Comparison of ENCODE assay signal across 15 cellular contexts in the genomic region with DNA sequence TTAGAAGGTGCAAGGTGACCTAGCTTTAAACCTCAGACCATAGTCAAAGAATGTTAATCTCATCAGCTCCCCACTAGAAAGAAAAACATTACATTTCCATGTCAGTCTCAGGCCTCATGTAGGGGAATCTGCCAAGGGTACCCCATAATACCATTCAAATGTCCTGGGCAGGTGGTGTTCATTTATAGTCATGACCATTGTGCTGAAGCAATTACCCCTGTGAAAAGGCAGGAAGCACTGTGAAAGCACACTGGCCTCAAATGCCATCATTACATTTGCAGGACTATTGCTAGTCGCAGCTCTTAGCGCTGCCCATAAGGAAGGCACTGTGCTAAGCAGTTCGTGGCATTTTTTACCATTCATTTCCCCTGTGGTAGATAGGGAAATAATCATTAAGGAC.
"Had no signal": no experiment of that assay in that cellular context is flagged by ENCODE, and none has a peak within 500 bp of the region (broad histone marks: within the 10 kb centered on the region; RNA-seq: fewer than 3 reads in every experiment).

No MANE protein-coding gene starts in this region.

- H3K27me3 Mint-ChIP-seq: activated CD4-positive, alpha-beta memory T cell treated with anti-CD3 and anti-CD28 coated beads for 36 hours; activated CD8-positive, alpha-beta memory T cell treated with anti-CD3 and anti-CD28 coated beads, Interleukin-2, amount 10 ng/mL, durations not matched to agents 7 days and 5 days; activated naive CD4-positive, alpha-beta T cell treated with anti-CD3 and anti-CD28 coated beads, Interleukin-2, amount 10 ng/mL, durations not matched to agents 7 days and 5 days; activated T-cell treated with anti-CD3 and anti-CD28 coated beads, Interleukin-2, amount 50 U/mL, for 24 hours; stimulated activated naive CD8-positive, alpha-beta T cell treated with anti-CD3 and anti-CD28 coated beads, Interleukin-15, Interleukin-2, amounts not matched to agents 100 ng/mL and 50 ng/mL, for 24 hours had no signal

- H3K27me3 ChIP-seq: ovary, suprapubic skin had no signal

- ATAC-seq: activated CD4-positive, alpha-beta T cell treated with anti-CD3 and anti-CD28 coated beads for 36 hours; activated CD8-positive, alpha-beta memory T cell treated with anti-CD3 and anti-CD28 coated beads, Interleukin-2, amount 10 ng/mL, durations not matched to agents 7 days and 5 days; esophagus mucosa; left colon; sciatic nerve had no signal

- H3K36me3 Mint-ChIP-seq: activated CD4-positive, alpha-beta memory T cell treated with anti-CD3 and anti-CD28 coated beads for 36 hours; activated CD8-positive, alpha-beta memory T cell treated with anti-CD3 and anti-CD28 coated beads, Interleukin-2, amount 10 ng/mL, durations not matched to agents 7 days and 5 days; activated naive CD4-positive, alpha-beta T cell treated with anti-CD3 and anti-CD28 coated beads, Interleukin-2, amount 10 ng/mL, durations not matched to agents 7 days and 5 days; type B pancreatic cell had no signal

- H3K4me1 Mint-ChIP-seq: activated CD4-positive, alpha-beta T cell treated with anti-CD3 and anti-CD28 coated beads for 36 hours; activated CD8-positive, alpha-beta memory T cell treated with anti-CD3 and anti-CD28 coated beads, Interleukin-2, amount 10 ng/mL, durations not matched to agents 7 days and 5 days; activated naive CD4-positive, alpha-beta T cell treated with anti-CD3 and anti-CD28 coated beads, Interleukin-2, amount 10 ng/mL, durations not matched to agents 7 days and 5 days had no signal

- H3K27ac Mint-ChIP-seq: activated CD4-positive, alpha-beta memory T cell treated with anti-CD3 and anti-CD28 coated beads for 36 hours; activated CD4-positive, alpha-beta T cell treated with anti-CD3 and anti-CD28 coated beads for 36 hours; activated CD8-positive, alpha-beta memory T cell treated with anti-CD3 and anti-CD28 coated beads, Interleukin-2, amount 10 ng/mL, durations not matched to agents 7 days and 5 days; activated naive CD4-positive, alpha-beta T cell treated with anti-CD3 and anti-CD28 coated beads, Interleukin-2, amount 10 ng/mL, durations not matched to agents 7 days and 5 days; activated T-cell treated with anti-CD3 and anti-CD28 coated beads, Interleukin-2, amount 50 U/mL, for 24 hours; stimulated activated naive CD8-positive, alpha-beta T cell treated with anti-CD3 and anti-CD28 coated beads, Interleukin-15, Interleukin-2, amounts not matched to agents 100 ng/mL and 50 ng/mL, for 24 hours; type B pancreatic cell had no signal

- DNase-seq: activated CD4-positive, alpha-beta memory T cell treated with anti-CD3 and anti-CD28 coated beads for 36 hours; activated CD4-positive, alpha-beta T cell treated with anti-CD3 and anti-CD28 coated beads for 36 hours; activated CD8-positive, alpha-beta memory T cell treated with anti-CD3 and anti-CD28 coated beads, Interleukin-2, amount 10 ng/mL, durations not matched to agents 7 days and 5 days; activated naive CD4-positive, alpha-beta T cell treated with anti-CD3 and anti-CD28 coated beads, Interleukin-2, amount 10 ng/mL, durations not matched to agents 7 days and 5 days; activated T-cell treated with anti-CD3 and anti-CD28 coated beads, Interleukin-2, amount 50 U/mL, for 24 hours; hypothalamus; left colon; ovary had no signal

- H3K4me3 Mint-ChIP-seq: activated CD4-positive, alpha-beta memory T cell treated with anti-CD3 and anti-CD28 coated beads for 36 hours; activated CD4-positive, alpha-beta T cell treated with anti-CD3 and anti-CD28 coated beads for 36 hours; activated CD8-positive, alpha-beta memory T cell treated with anti-CD3 and anti-CD28 coated beads, Interleukin-2, amount 10 ng/mL, durations not matched to agents 7 days and 5 days; activated naive CD4-positive, alpha-beta T cell treated with anti-CD3 and anti-CD28 coated beads, Interleukin-2, amount 10 ng/mL, durations not matched to agents 7 days and 5 days; activated T-cell treated with anti-CD3 and anti-CD28 coated beads, Interleukin-2, amount 50 U/mL, for 24 hours; neural crest cell; stimulated activated naive CD8-positive, alpha-beta T cell treated with anti-CD3 and anti-CD28 coated beads, Interleukin-15, Interleukin-2, amounts not matched to agents 100 ng/mL and 50 ng/mL, for 24 hours; type B pancreatic cell had no signal

- H3K36me3 ChIP-seq: ovary, suprapubic skin had no signal

- H3K9me3 ChIP-seq: ovary, suprapubic skin had no signal

- H3K4me1 ChIP-seq: suprapubic skin had no signal

- H3K9me3 Mint-ChIP-seq: activated CD4-positive, alpha-beta memory T cell treated with anti-CD3 and anti-CD28 coated beads for 36 hours; activated naive CD4-positive, alpha-beta T cell treated with anti-CD3 and anti-CD28 coated beads, Interleukin-2, amount 10 ng/mL, durations not matched to agents 7 days and 5 days; activated T-cell treated with anti-CD3 and anti-CD28 coated beads, Interleukin-2, amount 50 U/mL, for 24 hours; neural crest cell; stimulated activated naive CD8-positive, alpha-beta T cell treated with anti-CD3 and anti-CD28 coated beads, Interleukin-15, Interleukin-2, amounts not matched to agents 100 ng/mL and 50 ng/mL, for 24 hours had no signal

- H3K27ac ChIP-seq: ovary, suprapubic skin, VCaP had no signal

- H3K4me3 ChIP-seq: ovary, suprapubic skin had no signal
